In genomic region chr16:88334517-88335149, GRCh38 we compare ENCODE assay signal across 1 cellular context.
TF ChIP-seq lines count a peak whose summit lies in the region.

No MANE protein-coding gene starts in this region.

TF ChIP-seq in K562, 482 proteins besides CTCF, POLR2A, EP300 and RAD21 (continued from another document and continues in another):
- TF ChIP-seq NR1H2 (CRISPR knock-in tag; IDR thresholded peaks at IDR 0.05) (no peak), RBM39 (optimal IDR thresholded peaks at IDR 0.05; ENCODE audit: low read depth, low read length) (no peak), PURB (CRISPR knock-in tag; IDR thresholded peaks at IDR 0.05; ENCODE audit: low read depth) (no peak), CHD7 (IDR thresholded peaks at IDR 0.05; ENCODE audit: low read depth, low read length) (no peak), ELF1 (tag; IDR thresholded peaks at IDR 0.05) (peak; percentile 35; the same call in 1 of the 2 replicates), ZNF444 (CRISPR knock-in tag; IDR thresholded peaks at IDR 0.05) (no peak), ZNF140 (CRISPR knock-in tag; IDR thresholded peaks at IDR 0.05) (no peak), PHF20 (IDR thresholded peaks at IDR 0.05; ENCODE audit: partially characterized antibody) (no peak), ZNF311 (CRISPR knock-in tag; IDR thresholded peaks at IDR 0.05) (no peak), GTF3C2 (IDR thresholded peaks at IDR 0.05; ENCODE audit: borderline replicate concordance, extremely low read depth, insufficient read length) (no peak), ZNF143 (CRISPR knock-in tag; IDR thresholded peaks at IDR 0.05) (no peak), CHD4 (IDR thresholded peaks at IDR 0.05; ENCODE audit: insufficient read depth, insufficient replicate concordance, low read depth, low read length, poor library complexity, severe bottlenecking) (no peak), NONO (IDR thresholded peaks at IDR 0.05; ENCODE audit: low read depth in 2 of 2, low read length in 1 of 2) (no peak), NCOA1 (IDR thresholded peaks at IDR 0.05; ENCODE audit: low read depth) (no peak), RUNX1 (IDR thresholded peaks at IDR 0.05; ENCODE audit: low read depth) (no peak), ZNF518B (CRISPR knock-in tag; IDR thresholded peaks at IDR 0.05) (no peak), THRB (CRISPR knock-in tag; conservative IDR thresholded peaks at IDR 0.05) (no peak), ETS2 (tag; IDR thresholded peaks at IDR 0.05; ENCODE audit: borderline replicate concordance, poor library complexity, severe bottlenecking) (no peak), KLF1 (tag; IDR thresholded peaks at IDR 0.05) (no peak), CBFB (CRISPR knock-in tag; IDR thresholded peaks at IDR 0.05) (no peak), ZBTB33 (CRISPR knock-in tag; IDR thresholded peaks at IDR 0.05) (no peak), ZNF551 (CRISPR knock-in tag; IDR thresholded peaks at IDR 0.05) (no peak), TEAD4 (IDR thresholded peaks at IDR 0.05; ENCODE audit: low read length) (no peak), TEAD4 (CRISPR knock-in tag; IDR thresholded peaks at IDR 0.05; ENCODE audit: borderline replicate concordance) (no peak), MAFK (IDR thresholded peaks at IDR 0.05; ENCODE audit: low read length) (no peak), STAT5B (CRISPR knock-in tag; IDR thresholded peaks at IDR 0.05) (no peak), ZNF655 (CRISPR knock-in tag; IDR thresholded peaks at IDR 0.05) (no peak), PTRF (tag; IDR thresholded peaks at IDR 0.05) (no peak), ZNF133 (CRISPR knock-in tag; IDR thresholded peaks at IDR 0.05) (no peak), CBX5 (IDR thresholded peaks at IDR 0.05; ENCODE audit: borderline replicate concordance, low read depth) (no peak), TSC22D4 (tag; IDR thresholded peaks at IDR 0.05) (no peak), NR2C2 (CRISPR knock-in tag; IDR thresholded peaks at IDR 0.05) (no peak), NR2C2 (tag; IDR thresholded peaks at IDR 0.05) (no peak; the same call in 1 of the 2 replicates), LARP7 (IDR thresholded peaks at IDR 0.05) (no peak), ZBTB9 (CRISPR knock-in tag; IDR thresholded peaks at IDR 0.05) (no peak), ETV1 (tag; conservative IDR thresholded peaks at IDR 0.05; ENCODE audit: low read depth) (no peak), POLR2AphosphoS2 (IDR thresholded peaks at IDR 0.05; ENCODE audit: low read length) (no peak), STAT5A (IDR thresholded peaks at IDR 0.05; ENCODE audit: borderline replicate concordance, low read length) (no peak)
